In the genomic region with DNA sequence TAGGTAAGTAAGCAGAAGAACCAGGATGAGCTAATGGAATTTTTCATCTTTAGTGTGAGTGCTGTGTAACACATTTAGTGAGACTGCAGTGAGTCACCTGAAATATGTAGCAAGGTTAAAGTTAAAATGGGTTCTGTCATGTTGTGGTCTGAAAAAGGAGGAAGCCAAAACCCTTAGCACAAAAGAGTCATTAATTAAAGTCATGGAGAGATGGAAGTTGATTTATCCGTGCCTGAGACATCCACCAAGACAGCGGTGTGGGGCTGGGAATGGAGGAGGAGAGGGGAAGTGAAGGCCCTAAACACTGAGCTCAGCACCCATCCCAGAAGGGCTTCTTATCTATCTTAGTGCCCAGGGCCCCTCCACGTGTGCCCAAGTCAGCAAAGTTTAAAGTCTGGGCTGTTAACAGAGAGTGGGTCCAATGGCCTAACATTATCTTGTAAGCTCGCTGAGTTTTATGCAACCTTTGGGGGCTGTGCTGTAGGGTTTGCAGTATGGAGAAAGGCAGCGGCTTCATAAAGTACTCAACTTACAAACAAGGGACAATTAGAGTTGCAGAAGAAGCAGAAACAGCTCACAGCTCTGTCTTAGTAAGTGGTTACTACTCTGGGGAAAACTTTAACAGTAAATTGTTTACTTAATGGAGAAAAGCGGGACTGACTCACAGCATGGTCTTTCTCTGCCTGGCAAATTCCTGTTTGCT, we compare ENCODE assay signal across 1 cellular context.
TF ChIP-seq lines count a peak whose summit lies in the region.

No MANE protein-coding gene starts in this region.

TF ChIP-seq in HEK293, 187 proteins besides CTCF, POLR2A, EP300 and RAD21 (continued from another document):
- TF ChIP-seq, protein P1, sequence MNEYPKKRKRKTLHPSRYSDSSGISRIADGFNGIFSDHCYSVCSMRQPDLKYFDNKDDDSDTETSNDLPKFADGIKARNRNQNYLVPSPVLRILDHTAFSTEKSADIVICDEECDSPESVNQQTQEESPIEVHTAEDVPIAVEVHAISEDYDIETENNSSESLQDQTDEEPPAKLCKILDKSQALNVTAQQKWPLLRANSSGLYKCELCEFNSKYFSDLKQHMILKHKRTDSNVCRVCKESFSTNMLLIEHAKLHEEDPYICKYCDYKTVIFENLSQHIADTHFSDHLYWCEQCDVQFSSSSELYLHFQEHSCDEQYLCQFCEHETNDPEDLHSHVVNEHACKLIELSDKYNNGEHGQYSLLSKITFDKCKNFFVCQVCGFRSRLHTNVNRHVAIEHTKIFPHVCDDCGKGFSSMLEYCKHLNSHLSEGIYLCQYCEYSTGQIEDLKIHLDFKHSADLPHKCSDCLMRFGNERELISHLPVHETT (tag by site-specific recombination; IDR thresholded peaks at IDR 0.05): peak; percentile 85
- TF ChIP-seq OSR2 (tag by site-specific recombination; IDR thresholded peaks at IDR 0.05) (peak; percentile 70), ZNF555 (tag by site-specific recombination; conservative IDR thresholded peaks at IDR 0.05) (no peak), ZNF23 (tag by site-specific recombination; IDR thresholded peaks at IDR 0.05; ENCODE audit: borderline replicate concordance) (no peak), SP3 (tag by site-specific recombination; IDR thresholded peaks at IDR 0.05) (0 out of 2 replicates have a peak, but pooled peaks have one; percentile 12), REST (tag by site-specific recombination; IDR thresholded peaks at IDR 0.05) (no peak), ZNF37A (tag by site-specific recombination; IDR thresholded peaks at IDR 0.05) (no peak), ZNF768 (tag by site-specific recombination; IDR thresholded peaks at IDR 0.05) (no peak), BCL11A (tag by site-specific recombination; IDR thresholded peaks at IDR 0.05; ENCODE audit: low read depth) (no peak), ZNF211 (tag by site-specific recombination; IDR thresholded peaks at IDR 0.05; ENCODE audit: low read depth) (no peak), MEIS1 (CRISPR knock-in tag; IDR thresholded peaks at IDR 0.05; ENCODE audit: borderline replicate concordance) (no peak), ZNF266 (tag by site-specific recombination; IDR thresholded peaks at IDR 0.05; ENCODE audit: low read depth) (no peak), SCRT2 (tag by site-specific recombination; IDR thresholded peaks at IDR 0.05) (no peak), HIC1 (tag by site-specific recombination; IDR thresholded peaks at IDR 0.05) (peak; percentile 44; the same call in 1 of the 2 replicates), ZNF791 (tag by site-specific recombination; IDR thresholded peaks at IDR 0.05) (no peak), ZNF629 (tag by site-specific recombination; IDR thresholded peaks at IDR 0.05) (peak; percentile 78), YY2 (tag by site-specific recombination; IDR thresholded peaks at IDR 0.05) (peak; percentile 18; the same call in 1 of the 2 replicates), ZBTB1 (tag by site-specific recombination; IDR thresholded peaks at IDR 0.05) (peak; percentile 19; the same call in 1 of the 2 replicates), ZNF248 (tag by site-specific recombination; IDR thresholded peaks at IDR 0.05) (no peak), ZXDB (tag by site-specific recombination; IDR thresholded peaks at IDR 0.05) (no peak), ZNF513 (tag by site-specific recombination; IDR thresholded peaks at IDR 0.05) (no peak), ZNF548 (tag by site-specific recombination; IDR thresholded peaks at IDR 0.05) (no peak), EGR2 (tag by site-specific recombination; IDR thresholded peaks at IDR 0.05; ENCODE audit: low read depth) (no peak), IKZF3 (tag by site-specific recombination; IDR thresholded peaks at IDR 0.05) (no peak), ZNF654 (tag by site-specific recombination; IDR thresholded peaks at IDR 0.05; ENCODE audit: low read depth) (no peak), GFI1B (tag by site-specific recombination; IDR thresholded peaks at IDR 0.05) (no peak)
- TF ChIP-seq, protein P2, sequence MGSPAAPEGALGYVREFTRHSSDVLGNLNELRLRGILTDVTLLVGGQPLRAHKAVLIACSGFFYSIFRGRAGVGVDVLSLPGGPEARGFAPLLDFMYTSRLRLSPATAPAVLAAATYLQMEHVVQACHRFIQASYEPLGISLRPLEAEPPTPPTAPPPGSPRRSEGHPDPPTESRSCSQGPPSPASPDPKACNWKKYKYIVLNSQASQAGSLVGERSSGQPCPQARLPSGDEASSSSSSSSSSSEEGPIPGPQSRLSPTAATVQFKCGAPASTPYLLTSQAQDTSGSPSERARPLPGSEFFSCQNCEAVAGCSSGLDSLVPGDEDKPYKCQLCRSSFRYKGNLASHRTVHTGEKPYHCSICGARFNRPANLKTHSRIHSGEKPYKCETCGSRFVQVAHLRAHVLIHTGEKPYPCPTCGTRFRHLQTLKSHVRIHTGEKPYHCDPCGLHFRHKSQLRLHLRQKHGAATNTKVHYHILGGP (tag by site-specific recombination; IDR thresholded peaks at IDR 0.05): no peak
- TF ChIP-seq, protein P3, sequence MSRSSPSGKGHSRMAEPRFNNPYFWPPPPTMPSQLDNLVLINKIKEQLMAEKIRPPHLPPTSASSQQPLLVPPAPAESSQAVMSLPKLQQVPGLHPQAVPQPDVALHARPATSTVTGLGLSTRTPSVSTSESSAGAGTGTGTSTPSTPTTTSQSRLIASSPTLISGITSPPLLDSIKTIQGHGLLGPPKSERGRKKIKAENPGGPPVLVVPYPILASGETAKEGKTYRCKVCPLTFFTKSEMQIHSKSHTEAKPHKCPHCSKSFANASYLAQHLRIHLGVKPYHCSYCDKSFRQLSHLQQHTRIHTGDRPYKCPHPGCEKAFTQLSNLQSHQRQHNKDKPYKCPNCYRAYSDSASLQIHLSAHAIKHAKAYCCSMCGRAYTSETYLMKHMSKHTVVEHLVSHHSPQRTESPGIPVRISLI (tag by site-specific recombination; IDR thresholded peaks at IDR 0.05): peak; percentile 56; the same call in 1 of the 2 replicates
